Comparison of ENCODE assay signal across 27 cellular contexts in genomic region chr17:17375826-17376225, GRCh38.
DNase-seq lines count a peak whose midpoint lies in the region; ATAC-seq and TF ChIP-seq lines count a peak whose summit lies in the region.
"Had no signal": no experiment of that assay in that cellular context is flagged by ENCODE, and none has a peak within 500 bp of the region (broad histone marks: within the 10 kb centered on the region; RNA-seq: fewer than 3 reads in every experiment).

No MANE protein-coding gene starts in this region.

- H3K4me3 ChIP-seq in epithelial cell of esophagus (ENCODE audit: low read length): no peak overlapping the region
- H3K4me3 ChIP-seq in lower lobe of right lung: no peak overlapping the region
- no peak overlapping the region for H3K4me3 ChIP-seq in upper lobe of right lung
- H3K4me3 ChIP-seq: gastrocnemius medialis, GM23338, mucosa of descending colon, ovary, uterus had no signal

- H3K27me3 ChIP-seq in lower lobe of right lung (ENCODE audit: low read depth) (no peaks in the 10 kb centered on the region), upper lobe of right lung (no peaks in the 10 kb centered on the region)
- H3K27me3 ChIP-seq: gastrocnemius medialis, ovary, uterus had no signal

- H3K36me3 ChIP-seq in lower lobe of right lung: no peaks in the 10 kb centered on the region
- no peaks in the 10 kb centered on the region for H3K36me3 ChIP-seq in upper lobe of right lung
- H3K36me3 ChIP-seq: brain microvascular endothelial cell, gastrocnemius medialis, ovary, uterus had no signal

- H3K9me3 ChIP-seq in lower lobe of right lung (no peaks in the 10 kb centered on the region), upper lobe of right lung (no peaks in the 10 kb centered on the region)
- H3K9me3 ChIP-seq: gastrocnemius medialis, mucosa of descending colon, ovary, uterus had no signal

- H3K4me1 ChIP-seq in lower lobe of right lung (peaks cover 40% of the 10 kb centered on the region), upper lobe of right lung (peaks cover 23% of the 10 kb centered on the region)
- H3K4me1 ChIP-seq: gastrocnemius medialis, uterus had no signal

- intact Hi-C loops in lower lobe of right lung (cut with DNase I) (no loop called here), upper lobe of right lung (cut with DNase I) (no loop called here)

- TF ChIP-seq CTCF in epithelial cell of esophagus (IDR thresholded peaks at IDR 0.05; ENCODE audit: insufficient read depth, low read depth, low read length, missing control alignments) (no peak), lower lobe of right lung (IDR thresholded peaks at IDR 0.05) (no peak), upper lobe of right lung (IDR thresholded peaks at IDR 0.05) (no peak)

- ATAC-seq in lower lobe of right lung (no peak), upper lobe of right lung (no peak)
- ATAC-seq: activated CD4-positive, CD25-positive, alpha-beta regulatory T cell treated with anti-CD3 and anti-CD28 coated beads, Interleukin-2, amount 50 U/mL, for 24 hours; GM23338; mucosa of descending colon; stimulated activated memory B cell treated with anti-CD40 and anti-IgM and Interleukin-4, amounts not matched to agents 10 μg/mL and 1 μg/mL and 100 μg/mL, for 72 hours had no signal

- DNase-seq in SIG-M5 treated with dmso at 0.1 percent for 504 hours (lab: John Stamatoyannopoulos, UW; ENCODE audit: unreplicated experiment): peak; percentile 10
- DNase-seq in SIG-M5 (lab: John Stamatoyannopoulos, UW): no peak
- peak; percentile 19 for DNase-seq in epithelial cell of esophagus (ENCODE audit: low read depth)
- DNase-seq in lower lobe of right lung: no peak
- no peak for DNase-seq in upper lobe of right lung
- no peak for DNase-seq in H4 (ENCODE audit: low spot score)
- no peak for DNase-seq in NCI-H2107 treated with DMSO at 0.1 percent for 48 hours (lab: John Stamatoyannopoulos, UW; ENCODE audit: unreplicated experiment)
- no peak for DNase-seq in dermis blood vessel endothelial cell
- DNase-seq: activated CD4-positive, alpha-beta T cell treated with anti-CD3 and anti-CD28 coated beads, Interleukin-2, amount 50 U/mL, for 48 hours; activated naive CD4-positive, alpha-beta T cell treated with anti-CD3 and anti-CD28 coated beads for 36 hours; brain microvascular endothelial cell; CD4-positive, alpha-beta memory T cell; DMS 273 treated with DMSO at 0.1 percent for 48 hours; effector CD8-positive, alpha-beta T cell; erythroblast; gastrocnemius medialis; mucosa of descending colon; NCI-H1048; NCI-H1694; NCI-H2171; ovary; stimulated activated CD4-positive, alpha-beta T cell treated with anti-CD3 and anti-CD28 coated beads, Interleukin-2, amount 100 ng/mL, for 48 hours; uterus had no signal

- H3K27ac ChIP-seq in lower lobe of right lung: peak overlapping the region; percentile 69
- peak overlapping the region; percentile 67 for H3K27ac ChIP-seq in upper lobe of right lung
- H3K27ac ChIP-seq: 22Rv1, brain microvascular endothelial cell, gastrocnemius medialis, ovary, uterus had no signal

Comparison
In these comparisons a context has a peak if more than half of its experiments do, and no peak if none do; other contexts are left out.
1. DNase-seq: peak in SIG-M5 treated with dmso at 0.1 percent for 504 hours (single experiment) and epithelial cell of esophagus (single experiment); none in SIG-M5 (single experiment), lower lobe of right lung (single experiment), upper lobe of right lung (single experiment), H4 (single experiment), NCI-H2107 treated with DMSO at 0.1 percent for 48 hours (single experiment) and dermis blood vessel endothelial cell (single experiment).